ENCODE assay signal across 11 cellular contexts in the genomic region with DNA sequence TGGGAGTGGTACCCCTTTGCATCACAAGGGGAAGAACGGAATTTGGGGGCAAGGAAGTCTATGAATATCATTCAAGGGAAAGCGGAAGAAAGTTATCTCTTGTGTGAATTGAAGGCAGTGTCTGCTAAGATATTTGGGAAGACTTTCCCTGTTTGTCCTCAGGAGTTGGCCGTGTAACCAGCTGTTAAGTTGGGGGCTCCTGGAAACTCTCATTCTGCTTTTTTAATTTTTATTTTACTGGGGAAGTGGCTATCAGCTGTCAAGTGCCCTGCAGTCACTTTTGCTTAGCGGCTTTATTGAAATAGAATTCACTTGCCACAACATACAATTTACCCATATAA. TPM values are rescaled to one million over a fixed set of nuclear protein-coding genes. Genes with fewer than 3 reads are reported as not detected.
DNase-seq lines count a peak whose midpoint lies in the region; ATAC-seq and TF ChIP-seq lines count a peak whose summit lies in the region.
"Had no signal": no experiment of that assay in that cellular context is flagged by ENCODE, and none has a peak within 500 bp of the region (broad histone marks: within the 10 kb centered on the region; RNA-seq: fewer than 3 reads in every experiment).

No MANE protein-coding gene starts in this region.

- TF ChIP-seq CTCF in BJ (IDR thresholded peaks at IDR 0.05; ENCODE audit: insufficient read depth, low read depth, low read length) (no peak), KMS-11 (conservative IDR thresholded peaks at IDR 0.05; ENCODE audit: low read depth, low read length) (no peak)

- CTCF ChIA-PET in BJ (lab: Yijun Ruan, JAX), result interaction anchor here (1.6 to 6.2 kb wide), 3 partner anchors 13 to 240 kb away, joined by 4 to 47 read pairs (median 7); no protein-coding TSS in a partner anchor
- CTCF ChIA-PET in naive thymus-derived CD4-positive, alpha-beta T cell (lab: Charles Lee), result interaction anchor here (1.1 kb wide), 1 partner anchor 13 kb away, joined by 6 read pairs; no protein-coding TSS in a partner anchor

- H3K36me3 ChIP-seq in BJ (ENCODE audit: control insufficient read depth, insufficient read depth, low read length), result no peaks in the 10 kb centered on the region
- H3K36me3 ChIP-seq in KMS-11 (ENCODE audit: insufficient read depth), result 0 out of 2 replicates have a peak, but pooled peaks cover 8% of the 10 kb centered on the region
- peaks cover 0 to 42% (median 0%) of the 10 kb centered on the region in 3 experiments for H3K36me3 ChIP-seq in naive thymus-derived CD4-positive, alpha-beta T cell (ENCODE audit: control insufficient read depth in 2 of 3, insufficient read depth in 3 of 3, low read length in 3 of 3)

- H3K27ac ChIP-seq in KMS-11, result no peak overlapping the region
- peak overlapping the region; percentile 62 for H3K27ac ChIP-seq in naive thymus-derived CD4-positive, alpha-beta T cell (ENCODE audit: low read depth, low read length)

- DNase-seq in BJ (ENCODE audit: low read depth) (no peak), SW480 (ENCODE audit: low spot score) (no peak), NCI-H748 (lab: John Stamatoyannopoulos, UW; ENCODE audit: unreplicated experiment) (no peak), retina (no peak)
- DNase-seq in central memory CD8-positive, alpha-beta T cell (ENCODE audit: low spot score in 2 of 2), result no peak
- no peak for DNase-seq in naive thymus-derived CD4-positive, alpha-beta T cell
- DNase-seq: NCI-H187, T1000 had no signal

- H3K4me1 Mint-ChIP-seq in central memory CD8-positive, alpha-beta T cell, result peaks cover 63% of the 10 kb centered on the region
- H3K4me1 Mint-ChIP-seq in naive thymus-derived CD4-positive, alpha-beta T cell, result peaks cover 50 to 71% (median 59%) of the 10 kb centered on the region in 7 donors

- no peaks in the 10 kb centered on the region for H3K9me3 ChIP-seq in naive thymus-derived CD4-positive, alpha-beta T cell (ENCODE audit: control insufficient read depth in 2 of 3, low read length in 3 of 3)

- H3K27me3 Mint-ChIP-seq in central memory CD8-positive, alpha-beta T cell, result no peaks in the 10 kb centered on the region
- H3K27me3 Mint-ChIP-seq in naive thymus-derived CD4-positive, alpha-beta T cell, result no peaks in the 10 kb centered on the region

- no peak overlapping the region for H3K9ac ChIP-seq in KMS-11

- peak overlapping the region; percentile 96; the same call in 1 of the 2 replicates for H3K4me2 ChIP-seq in KMS-11

- H3K4me3 ChIP-seq in BJ (ENCODE audit: low read depth, low read length) (peak overlapping the region; percentile 86), KMS-11 (IDR thresholded peaks at IDR 0.05; ENCODE audit: insufficient read depth, low read depth, low read length) (no peak overlapping the region)
- H3K4me3 ChIP-seq in naive thymus-derived CD4-positive, alpha-beta T cell (ENCODE audit: low read length), result peak overlapping the region; percentile 77

- no peaks in the 10 kb centered on the region for H3K9me3 Mint-ChIP-seq in central memory CD8-positive, alpha-beta T cell
- H3K9me3 Mint-ChIP-seq in naive thymus-derived CD4-positive, alpha-beta T cell, result peaks cover 0 to 5% (median 0%) of the 10 kb centered on the region in 11 donors

- intact Hi-C loops in naive thymus-derived CD4-positive, alpha-beta T cell (cut with micrococcal nuclease), result loop anchor here (5.0 to 10.0 kb wide), 4 partner anchors 50 to 417 kb away; a partner anchor contains a TSS

- POLR2A ChIA-PET in BJ (lab: Charles Lee), result no interaction called here
- POLR2A ChIA-PET in naive thymus-derived CD4-positive, alpha-beta T cell (lab: Charles Lee), result interaction anchor here (0.7 to 1.4 kb wide), 2 partner anchors 10 to 85 kb away, joined by 3 to 4 read pairs; a partner anchor contains a TSS

- H2AFZ ChIP-seq in KMS-11 (ENCODE audit: low read depth), result no peak overlapping the region

- peaks cover 59% of the 10 kb centered on the region for H4K20me1 ChIP-seq in KMS-11 (ENCODE audit: insufficient read depth)

- ATAC-seq in central memory CD8-positive, alpha-beta T cell (replicated peaks; ENCODE audit: extremely low read depth, poor library complexity, severe bottlenecking), result no peak
- ATAC-seq in naive thymus-derived CD4-positive, alpha-beta T cell, result no peak
- ATAC-seq in HG03175 (IDR thresholded peaks at IDR 0.05; ENCODE audit: unreplicated experiment), result no peak

- H3K79me2 ChIP-seq in KMS-11 (ENCODE audit: insufficient read depth, low read depth), result peaks cover 73% of the 10 kb centered on the region

- H3K36me3 Mint-ChIP-seq in central memory CD8-positive, alpha-beta T cell (ENCODE audit: insufficient read depth), result peaks cover 42% of the 10 kb centered on the region
- peaks cover 0 to 26% (median 18%) of the 10 kb centered on the region in 5 donors for H3K36me3 Mint-ChIP-seq in naive thymus-derived CD4-positive, alpha-beta T cell

- H3K4me3 Mint-ChIP-seq in central memory CD8-positive, alpha-beta T cell, result peak overlapping the region; percentile 95
- H3K4me3 Mint-ChIP-seq in naive thymus-derived CD4-positive, alpha-beta T cell, result peak overlapping the region; percentile 89 to 97 (median 92)

- H3K27me3 ChIP-seq in BJ (ENCODE audit: control insufficient read depth, insufficient read depth, low read length) (no peaks in the 10 kb centered on the region), KMS-11 (ENCODE audit: insufficient read depth, low read depth) (no peaks in the 10 kb centered on the region)
- no peaks in the 10 kb centered on the region for H3K27me3 ChIP-seq in naive thymus-derived CD4-positive, alpha-beta T cell (ENCODE audit: control insufficient read depth in 2 of 2, insufficient read depth in 2 of 2, low read length in 2 of 2)

- peaks cover 64% of the 10 kb centered on the region for H3K4me1 ChIP-seq in KMS-11 (ENCODE audit: low read depth, poor library complexity, severe bottlenecking)
- peaks cover 36 to 41% of the 10 kb centered on the region in 2 donors for H3K4me1 ChIP-seq in naive thymus-derived CD4-positive, alpha-beta T cell (ENCODE audit: control insufficient read depth in 2 of 2, insufficient read depth in 2 of 2, low read length in 2 of 2)

- peak overlapping the region; percentile 90 for H3K27ac Mint-ChIP-seq in central memory CD8-positive, alpha-beta T cell (ENCODE audit: low read depth)
- H3K27ac Mint-ChIP-seq in naive thymus-derived CD4-positive, alpha-beta T cell, result peak overlapping the region; percentile 28 to 93 (median 85)

RNA-seq across cellular contexts. Expression of a gene that starts 2.9 kb away (rescaled TPM):
- polyA plus RNA-seq in BJ (2011; rRNA removed), result 15.4 and 24.1 TPM in 2 replicates
- polyA minus RNA-seq in BJ (2011; rRNA and poly(A)+ RNA removed), result 34.5 and 43.2 TPM in 2 replicates
- 100 to 1,000 TPM in 4 of 5 experiments, 10 to 100 TPM in 1; 98.7 to 148 (median 113) TPM for total RNA-seq in naive thymus-derived CD4-positive, alpha-beta T cell
- 10 to 100 TPM in 1 of 2 donors, 1 to 10 TPM in 1; 7.7 to 25.3 TPM for polyA plus RNA-seq in naive thymus-derived CD4-positive, alpha-beta T cell

RNA-seq across cellular contexts. Expression of a gene that starts 43.5 kb away (rescaled TPM):
- polyA plus RNA-seq in BJ (2011; rRNA removed), result 8.6 and 9.2 TPM in 2 replicates
- polyA minus RNA-seq in BJ (2011; rRNA and poly(A)+ RNA removed), result 1.4 and 2.8 TPM in 2 replicates
- total RNA-seq in naive thymus-derived CD4-positive, alpha-beta T cell, result not detected
- not detected for polyA plus RNA-seq in naive thymus-derived CD4-positive, alpha-beta T cell
- total RNA-seq: kidney epithelial cell had no signal
